In the genomic region with DNA sequence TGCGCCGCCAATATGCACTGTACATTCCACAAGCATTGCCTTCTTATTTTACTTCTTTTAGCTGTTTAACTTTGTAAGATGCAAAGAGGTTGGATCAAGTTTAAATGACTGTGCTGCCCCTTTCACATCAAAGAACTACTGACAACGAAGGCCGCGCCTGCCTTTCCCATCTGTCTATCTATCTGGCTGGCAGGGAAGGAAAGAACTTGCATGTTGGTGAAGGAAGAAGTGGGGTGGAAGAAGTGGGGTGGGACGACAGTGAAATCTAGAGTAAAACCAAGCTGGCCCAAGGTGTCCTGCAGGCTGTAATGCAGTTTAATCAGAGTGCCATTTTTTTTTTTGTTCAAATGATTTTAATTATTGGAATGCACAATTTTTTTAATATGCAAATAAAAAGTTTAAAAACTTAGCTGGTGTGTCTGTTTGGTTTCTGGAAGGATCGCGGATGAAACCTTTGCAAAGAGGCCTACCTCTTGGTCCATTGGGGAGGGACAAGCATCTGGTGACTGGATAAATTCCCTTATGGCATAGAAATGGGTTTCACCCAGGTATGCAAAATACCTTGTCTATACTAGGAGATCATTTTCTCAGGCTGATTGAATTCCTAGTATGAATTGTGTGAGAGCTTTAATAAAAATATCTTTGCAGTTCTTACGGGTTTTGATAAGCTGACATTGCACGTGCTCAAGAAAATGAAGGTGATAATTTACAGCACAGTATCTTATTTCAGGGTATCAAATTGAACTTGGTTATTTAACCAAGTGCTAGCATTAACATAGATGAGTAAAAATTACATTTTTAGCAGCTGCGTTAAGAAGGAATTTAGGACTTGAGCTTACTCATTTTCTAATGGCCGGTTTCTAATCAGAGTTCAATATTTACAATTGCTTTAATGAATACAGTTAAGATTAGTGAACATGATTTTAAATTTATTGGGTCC, we compare ENCODE assay signal across 8 cellular contexts. TPM values are rescaled to one million over a fixed set of nuclear protein-coding genes. Genes with fewer than 3 reads are reported as not detected.
DNase-seq lines count a peak whose midpoint lies in the region; ATAC-seq and TF ChIP-seq lines count a peak whose summit lies in the region.
"Not testable (repeated sequence)": the region's sequence is repeated elsewhere in the genome, so short reads cannot be mapped to it uniquely, and the experiment has no call there.

No MANE protein-coding gene starts in this region.

- CTCF ChIA-PET in Calu3 (lab: Charles Lee): interaction anchor here (0.7 to 3.1 kb wide), 6 partner anchors 12 to 511 kb away, joined by 3 to 19 read pairs (median 4); no protein-coding TSS in a partner anchor
- CTCF ChIA-PET in activated naive CD4-positive, alpha-beta T cell treated with anti-CD3 and anti-CD28 coated beads for 36 hours (lab: Charles Lee): interaction anchor here (1.4 to 10.3 kb wide), 4 partner anchors 9 to 114 kb away, joined by 4 to 125 read pairs (median 18); no protein-coding TSS in a partner anchor

- H3K36me3 ChIP-seq in Peyer's patch: peaks cover 0 to 10% (median 0%) of the 10 kb centered on the region in 3 donors
- H3K36me3 ChIP-seq in duodenal mucosa (ENCODE audit: control insufficient read depth in 1 of 2, insufficient read depth in 2 of 2, low read length in 2 of 2); iPS-18a (ENCODE audit: control insufficient read depth, low read depth, low read length); neuron (ENCODE audit: insufficient read depth, low read length); thyroid gland: not testable (repeated sequence)

- not testable (repeated sequence) for DNase-seq in Calu3; activated naive CD4-positive, alpha-beta T cell treated with anti-CD3 and anti-CD28 coated beads for 36 hours; thyroid gland
- peak in 1 of 3 donors; percentile 49 for DNase-seq in Peyer's patch

- peaks cover 47% of the 10 kb centered on the region for H3K4me1 Mint-ChIP-seq in Calu3 (ENCODE audit: low read depth, unreplicated experiment)
- H3K4me1 Mint-ChIP-seq in activated naive CD4-positive, alpha-beta T cell treated with anti-CD3 and anti-CD28 coated beads for 36 hours (ENCODE audit: low read depth): peaks cover 26% of the 10 kb centered on the region

- not testable (repeated sequence) for TF ChIP-seq POLR2A in Peyer's patch (IDR thresholded peaks at IDR 0.05); thyroid gland (IDR thresholded peaks at IDR 0.05)

- not testable (repeated sequence) for H3K9me3 ChIP-seq in Peyer's patch; duodenal mucosa (ENCODE audit: control insufficient read depth in 1 of 2, low read length in 2 of 2); iPS-18a (ENCODE audit: control insufficient read depth, low read depth, low read length); neuron (ENCODE audit: low read length); thyroid gland

- peak overlapping the region; percentile 18 to 52 for H3K9ac ChIP-seq in duodenal mucosa (ENCODE audit: low read depth in 1 of 2, low read length in 2 of 2)
- peak overlapping the region; percentile 98 for H3K9ac ChIP-seq in iPS-18a (ENCODE audit: low read length)

- H3K27ac ChIP-seq in Peyer's patch (peak overlapping the region; percentile 44 to 99 (median 93)), duodenal mucosa (ENCODE audit: low read depth, low read length) (peak overlapping the region; percentile 62), thyroid gland (peak overlapping the region in 2 of 3 donors; percentile 10 to 92)
- not testable (repeated sequence) for H3K27ac ChIP-seq in iPS-18a (ENCODE audit: low read length)

- not testable (repeated sequence) for H3K27me3 Mint-ChIP-seq in Calu3 (ENCODE audit: unreplicated experiment); activated naive CD4-positive, alpha-beta T cell treated with anti-CD3 and anti-CD28 coated beads for 36 hours (ENCODE audit: low read depth)

- not testable (repeated sequence) for BruUV-seq in Calu3 (replicated peaks; lab: Mats Ljungman, UMichigan)

- not testable (repeated sequence) for H3K9me3 Mint-ChIP-seq in Calu3 (ENCODE audit: low read depth, unreplicated experiment); activated naive CD4-positive, alpha-beta T cell treated with anti-CD3 and anti-CD28 coated beads for 36 hours

- not testable (repeated sequence) for H3K4me1 ChIP-seq in Peyer's patch; duodenal mucosa (ENCODE audit: control insufficient read depth in 1 of 2, insufficient read depth in 2 of 2, low read length in 2 of 2); thyroid gland
- H3K4me1 ChIP-seq in iPS-18a (ENCODE audit: control insufficient read depth, low read depth, low read length): peaks cover 45% of the 10 kb centered on the region
- H3K4me1 ChIP-seq in neuron (ENCODE audit: insufficient read depth, low read length): peaks cover 34% of the 10 kb centered on the region

- H3K4me3 Mint-ChIP-seq in Calu3 (ENCODE audit: low read depth, unreplicated experiment): peak overlapping the region; percentile 85
- H3K4me3 Mint-ChIP-seq in activated naive CD4-positive, alpha-beta T cell treated with anti-CD3 and anti-CD28 coated beads for 36 hours: peak overlapping the region; percentile 82

- WGBS in thyroid gland, 2 donors: 53 to 74% methylated on average over 12 of the region's 12 CpGs

- H3K27ac Mint-ChIP-seq in Calu3 (ENCODE audit: unreplicated experiment): peak overlapping the region; percentile 99
- H3K27ac Mint-ChIP-seq in activated naive CD4-positive, alpha-beta T cell treated with anti-CD3 and anti-CD28 coated beads for 36 hours: peak overlapping the region; percentile 96

- not testable (repeated sequence) for H3K27me3 ChIP-seq in Peyer's patch; duodenal mucosa (ENCODE audit: control insufficient read depth in 1 of 2, insufficient read depth in 2 of 2, low read length in 2 of 2); iPS-18a (ENCODE audit: control insufficient read depth, insufficient read depth, low read length); neuron (ENCODE audit: insufficient read depth, low read length); thyroid gland

- H3K4me3 ChIP-seq in Peyer's patch (peak overlapping the region; percentile 62 to 87 (median 74)), duodenal mucosa (ENCODE audit: low read depth in 1 of 2, low read length in 2 of 2) (peak overlapping the region; percentile 82 to 95), iPS-18a (ENCODE audit: low read length) (peak overlapping the region; percentile 86), neuron (ENCODE audit: low read length) (peak overlapping the region; percentile 98), thyroid gland (replicated peaks in 1 of 3) (peak overlapping the region in 1 of 3 donors; percentile 6)

- not testable (repeated sequence) for H2AFZ ChIP-seq in neuron (ENCODE audit: low read depth, low read length)

- intact Hi-C loops in Calu3 (cut with micrococcal nuclease; ENCODE audit: unreplicated experiment) (loop anchor here (10.0 kb wide), 1 partner anchor 308 kb away; no protein-coding TSS in a partner anchor), thyroid gland (cut with DNase I) (loop anchor here (10.0 kb wide), 1 partner anchor 508 kb away; no protein-coding TSS in a partner anchor)
- intact Hi-C loops in activated naive CD4-positive, alpha-beta T cell treated with anti-CD3 and anti-CD28 coated beads for 36 hours (cut with micrococcal nuclease): not testable (repeated sequence)

- not testable (repeated sequence) for TF ChIP-seq CTCF in Calu3 (IDR thresholded peaks at IDR 0.05; ENCODE audit: unreplicated experiment); Peyer's patch (IDR thresholded peaks at IDR 0.05); thyroid gland (IDR thresholded peaks at IDR 0.05)

- ATAC-seq in HG03565 (IDR thresholded peaks at IDR 0.05; ENCODE audit: unreplicated experiment): peak; percentile 6

- peaks cover 76% of the 10 kb centered on the region for H3K36me3 Mint-ChIP-seq in Calu3 (ENCODE audit: insufficient read depth, unreplicated experiment)
- peaks cover 44% of the 10 kb centered on the region for H3K36me3 Mint-ChIP-seq in activated naive CD4-positive, alpha-beta T cell treated with anti-CD3 and anti-CD28 coated beads for 36 hours (ENCODE audit: low read depth)

RNA-seq across cellular contexts. Expression of gene TMSB4X, which starts 2.2 kb away (rescaled TPM):
- total RNA-seq in Calu3 (2022) (5,274 and 5,368 TPM in 2 replicates), Peyer's patch (1,000 to 10,000 TPM; 1,496 to 3,676 (median 1,701) TPM), thyroid gland (1,000 to 10,000 TPM in 3 of 4 donors, 100 to 1,000 TPM in 1; 854 to 2,672 (median 1,302) TPM)
- 1,000 to 10,000 TPM; 5,535 to 5,691 TPM for total RNA-seq in activated naive CD4-positive, alpha-beta T cell treated with anti-CD3 and anti-CD28 coated beads for 36 hours
